Comparison of ENCODE assay signal across 14 cellular contexts in the genomic region with DNA sequence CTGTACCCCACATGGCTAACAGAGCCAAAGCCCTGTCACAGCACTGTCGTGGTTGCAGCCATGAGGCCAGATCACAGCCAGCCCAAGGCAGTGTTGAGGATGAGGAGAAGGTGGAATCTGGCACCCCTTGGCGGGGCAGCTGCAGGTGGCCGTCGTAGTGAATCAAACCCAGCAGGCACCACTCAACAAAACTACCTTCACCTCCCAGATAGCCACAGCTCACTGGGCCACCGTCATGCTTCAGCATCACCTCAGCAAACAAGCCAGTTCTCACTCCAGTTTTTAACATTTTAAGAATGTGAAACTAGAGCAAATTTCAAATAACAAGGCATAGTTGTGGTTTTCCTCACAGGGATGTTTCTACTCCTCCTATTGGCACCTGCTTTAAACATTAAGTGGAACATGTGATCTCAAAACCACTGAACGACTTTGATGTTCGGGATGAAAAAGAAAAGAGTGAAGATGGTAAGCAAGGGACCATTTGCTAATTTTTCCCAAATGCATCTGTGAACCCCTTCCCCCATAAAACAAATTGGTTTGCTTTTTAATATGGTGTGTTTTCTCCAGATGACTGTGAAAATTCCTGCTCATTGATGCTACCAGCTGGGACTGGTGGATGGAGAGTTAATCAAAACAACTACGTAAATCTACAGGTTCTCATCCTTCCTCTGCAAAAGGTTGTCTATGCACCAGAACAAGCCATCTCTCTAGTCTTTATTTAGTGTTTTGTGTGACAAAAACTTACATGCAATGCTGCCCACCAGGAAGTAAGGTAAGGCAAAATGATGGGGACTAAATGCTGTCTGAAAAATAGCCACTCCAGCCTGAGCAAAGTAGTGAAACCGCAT. TPM values are rescaled to one million over a fixed set of nuclear protein-coding genes. Genes with fewer than 3 reads are reported as not detected.
A peak's percentile ranks its signal among the peaks of the same experiment; 100 is the strongest.
DNase-seq lines count a peak whose midpoint lies in the region; ATAC-seq and TF ChIP-seq lines count a peak whose summit lies in the region.
"Had no signal": no experiment of that assay in that cellular context is flagged by ENCODE, and none has a peak within 500 bp of the region (broad histone marks: within the 10 kb centered on the region; RNA-seq: fewer than 3 reads in every experiment).

No MANE protein-coding gene starts in this region.

- 30 to 38% methylated on average over 9 of the region's 9 CpGs for WGBS in GM23248 (ENCODE audit: low coverage in 1 of 2, low lambda C conversion rate in 2 of 2, missing lambda C conversion rate in 2 of 2), 2 experiments

- no peaks in the 10 kb centered on the region for H3K79me2 ChIP-seq in GM23248 (ENCODE audit: insufficient read depth)

- no peaks in the 10 kb centered on the region for H3K9me3 Mint-ChIP-seq in activated CD8-positive, alpha-beta T cell treated with anti-CD3 and anti-CD28 coated beads for 36 hours
- H3K9me3 Mint-ChIP-seq in glutamatergic neuron (ENCODE audit: unreplicated experiment): no peaks in the 10 kb centered on the region
- H3K9me3 Mint-ChIP-seq: stimulated activated effector memory CD8-positive, alpha-beta T cell treated with anti-CD3 and anti-CD28 coated beads, Interleukin-12 subunit alpha, Interleukin-12 subunit beta, amount 100 ng/mL, for 72 hours had no signal

- H3K4me3 Mint-ChIP-seq in activated CD8-positive, alpha-beta T cell treated with anti-CD3 and anti-CD28 coated beads for 36 hours: no peak overlapping the region
- no peak overlapping the region for H3K4me3 Mint-ChIP-seq in glutamatergic neuron (ENCODE audit: unreplicated experiment)
- H3K4me3 Mint-ChIP-seq: stimulated activated effector memory CD8-positive, alpha-beta T cell treated with anti-CD3 and anti-CD28 coated beads, Interleukin-12 subunit alpha, Interleukin-12 subunit beta, amount 100 ng/mL, for 72 hours had no signal

- no peak overlapping the region for H2AFZ ChIP-seq in GM23248

- H3K9ac ChIP-seq in GM23248: no peak overlapping the region

- H3K4me1 ChIP-seq in GM23248 (ENCODE audit: insufficient read depth): no peaks in the 10 kb centered on the region

- DNase-seq in A172 (ENCODE audit: low spot score) (peak; percentile 57), GM23248 (peak; percentile 27), fibroblast of villous mesenchyme (ENCODE audit: low read depth) (peak; percentile 34), activated gamma-delta T cell treated with Interleukin-2 at 50 U/mL for 16 hours (no peak), glutamatergic neuron (no peak)
- DNase-seq in activated CD8-positive, alpha-beta T cell treated with anti-CD3 and anti-CD28 coated beads for 36 hours: peak; percentile 20
- DNase-seq: foreskin fibroblast, HCEC 1CT, MG63, NCI-H82 had no signal

- intact Hi-C loops in activated CD8-positive, alpha-beta T cell treated with anti-CD3 and anti-CD28 coated beads for 36 hours (cut with micrococcal nuclease): no loop called here

- H3K4me2 ChIP-seq in GM23248 (ENCODE audit: unreplicated experiment): no peak overlapping the region

- H3F3A ChIP-seq in GM23248 (ENCODE audit: insufficient read depth): 0 out of 2 replicates have a peak, but pooled peaks cover 6% of the 10 kb centered on the region

- no peaks in the 10 kb centered on the region for H3K27me3 Mint-ChIP-seq in activated CD8-positive, alpha-beta T cell treated with anti-CD3 and anti-CD28 coated beads for 36 hours
- H3K27me3 Mint-ChIP-seq in glutamatergic neuron (ENCODE audit: unreplicated experiment): no peaks in the 10 kb centered on the region

- POLR2A ChIA-PET in activated CD8-positive, alpha-beta T cell treated with anti-CD3 and anti-CD28 coated beads for 36 hours (lab: Charles Lee): interaction anchor here (1.2 kb wide), 1 partner anchor 19 kb away, joined by 3 read pairs; no protein-coding TSS in a partner anchor

- H3K4me3 ChIP-seq in GM23248: no peak overlapping the region
- H3K4me3 ChIP-seq in fibroblast of villous mesenchyme (ENCODE audit: low read depth, low read length): no peak overlapping the region
- H3K4me3 ChIP-seq: MG63 had no signal

- no peaks in the 10 kb centered on the region; the same call in 1 of the 2 replicates for H3K27me3 ChIP-seq in GM23248 (replicated peaks; ENCODE audit: insufficient read depth)
- H3K27me3 ChIP-seq: MG63 had no signal

- CTCF ChIA-PET in activated CD8-positive, alpha-beta T cell treated with anti-CD3 and anti-CD28 coated beads for 36 hours (lab: Charles Lee): interaction anchor here (0.6 to 4.2 kb wide), 6 partner anchors 14 to 238 kb away, joined by 3 to 28 read pairs (median 3); no protein-coding TSS in a partner anchor

- no peaks in the 10 kb centered on the region for H3K9me3 ChIP-seq in GM23248 (ENCODE audit: low read depth)
- H3K9me3 ChIP-seq: MG63 had no signal

- no peaks in the 10 kb centered on the region for H3K36me3 Mint-ChIP-seq in activated CD8-positive, alpha-beta T cell treated with anti-CD3 and anti-CD28 coated beads for 36 hours (ENCODE audit: low read depth)
- peaks cover 4% of the 10 kb centered on the region for H3K36me3 Mint-ChIP-seq in glutamatergic neuron (ENCODE audit: unreplicated experiment)
- H3K36me3 Mint-ChIP-seq: stimulated activated effector memory CD8-positive, alpha-beta T cell treated with anti-CD3 and anti-CD28 coated beads, Interleukin-12 subunit alpha, Interleukin-12 subunit beta, amount 100 ng/mL, for 72 hours had no signal

- no peaks in the 10 kb centered on the region for H3K36me3 ChIP-seq in GM23248 (ENCODE audit: low read depth)
- H3K36me3 ChIP-seq: MG63 had no signal

- in situ Hi-C loops in GM23248 (cut with MboI): no loop called here

- ATAC-seq in activated CD8-positive, alpha-beta T cell treated with anti-CD3 and anti-CD28 coated beads for 36 hours: peak; percentile 58
- ATAC-seq in HG03521 (IDR thresholded peaks at IDR 0.05; ENCODE audit: unreplicated experiment): no peak
- no peak for ATAC-seq in GM21737 (IDR thresholded peaks at IDR 0.05; ENCODE audit: unreplicated experiment)
- ATAC-seq: stimulated activated effector memory CD8-positive, alpha-beta T cell treated with anti-CD3 and anti-CD28 coated beads, Interleukin-12 subunit alpha, Interleukin-12 subunit beta, amount 100 ng/mL, for 72 hours had no signal

- H3K9me2 ChIP-seq in GM23248 (ENCODE audit: insufficient read depth): no peaks in the 10 kb centered on the region

- H3K27ac Mint-ChIP-seq in activated CD8-positive, alpha-beta T cell treated with anti-CD3 and anti-CD28 coated beads for 36 hours: peak overlapping the region; percentile 11
- no peak overlapping the region for H3K27ac Mint-ChIP-seq in glutamatergic neuron (ENCODE audit: unreplicated experiment)
- H3K27ac Mint-ChIP-seq: stimulated activated effector memory CD8-positive, alpha-beta T cell treated with anti-CD3 and anti-CD28 coated beads, Interleukin-12 subunit alpha, Interleukin-12 subunit beta, amount 100 ng/mL, for 72 hours had no signal

- H3K27ac ChIP-seq in GM23248: no peak overlapping the region
- H3K27ac ChIP-seq: C4-2B had no signal

- H3K4me1 Mint-ChIP-seq in activated CD8-positive, alpha-beta T cell treated with anti-CD3 and anti-CD28 coated beads for 36 hours (ENCODE audit: low read depth): peaks cover 24% of the 10 kb centered on the region
- H3K4me1 Mint-ChIP-seq in glutamatergic neuron (ENCODE audit: low read depth, unreplicated experiment): no peaks in the 10 kb centered on the region

- no peaks in the 10 kb centered on the region for H4K20me1 ChIP-seq in GM23248 (ENCODE audit: insufficient read depth)

- TF ChIP-seq CTCF in activated CD8-positive, alpha-beta T cell treated with anti-CD3 and anti-CD28 coated beads for 36 hours (IDR thresholded peaks at IDR 0.05): no peak
- TF ChIP-seq CTCF in fibroblast of villous mesenchyme (IDR thresholded peaks at IDR 0.05; ENCODE audit: insufficient read depth, low read depth, low read length): no peak
- no peak for TF ChIP-seq CTCF in glutamatergic neuron (IDR thresholded peaks at IDR 0.05; ENCODE audit: partially characterized antibody, unreplicated experiment)

RNA-seq across cellular contexts. Expression of gene TOR1AIP2, which starts 45.5 kb away (rescaled TPM):
- total RNA-seq in A172 (2014; rRNA removed; shearing (Covaris generic)): 114 and 143 TPM in 2 replicates
- total RNA-seq in GM23248 (2014; rRNA removed; shearing (Covaris generic)): 97.1 and 113 TPM in 2 replicates
- polyA plus RNA-seq in GM23248 (2016; fragmentation: Nextera tagmentation; extraction: Ambion mirVana): 37.2 and 38.5 TPM in 2 replicates
- 10 to 100 TPM; 39.5 to 45.1 TPM for total RNA-seq in activated CD8-positive, alpha-beta T cell treated with anti-CD3 and anti-CD28 coated beads for 36 hours
- 92.1 and 179 TPM in 2 replicates for total RNA-seq in fibroblast of villous mesenchyme
- 70.3 TPM for total RNA-seq in glutamatergic neuron (ENCODE audit: unreplicated experiment)

RNA-seq across cellular contexts. Expression of gene TOR1AIP1, which starts 50.0 kb away (rescaled TPM):
- total RNA-seq in A172 (2014; rRNA removed; shearing (Covaris generic)): 53.3 and 57.7 TPM in 2 replicates
- 48.8 and 64.6 TPM in 2 replicates for total RNA-seq in GM23248 (2014; rRNA removed; shearing (Covaris generic))
- polyA plus RNA-seq in GM23248 (2016; fragmentation: Nextera tagmentation; extraction: Ambion mirVana): 57.1 and 59.1 TPM in 2 replicates
- 10 to 100 TPM; 38.3 to 45.8 TPM for total RNA-seq in activated CD8-positive, alpha-beta T cell treated with anti-CD3 and anti-CD28 coated beads for 36 hours
- total RNA-seq in fibroblast of villous mesenchyme (39.0 and 66.5 TPM in 2 replicates), glutamatergic neuron (ENCODE audit: unreplicated experiment) (11.1 TPM)

Comparison
In these comparisons a context has a peak if more than half of its experiments do, and no peak if none do; other contexts are left out.
1. DNase-seq: peak in A172 (single experiment), GM23248 (single experiment), activated CD8-positive, alpha-beta T cell treated with anti-CD3 and anti-CD28 coated beads for 36 hours (single experiment) and fibroblast of villous mesenchyme (single experiment); none in activated gamma-delta T cell treated with Interleukin-2 at 50 U/mL for 16 hours (single experiment) and glutamatergic neuron (single experiment).